Comparison of ENCODE assay signal across 39 cellular contexts in genomic region chr9:112529316-112529715, GRCh38.
"Had no signal": no experiment of that assay in that cellular context is flagged by ENCODE, and none has a peak within 500 bp of the region (broad histone marks: within the 10 kb centered on the region; RNA-seq: fewer than 3 reads in every experiment).

No MANE protein-coding gene starts in this region.

- H3K36me3 Mint-ChIP-seq: activated naive CD4-positive, alpha-beta T cell treated with anti-CD3 and anti-CD28 coated beads, Interleukin-2, amount 10 ng/mL, durations not matched to agents 7 days and 5 days had no signal

- H3K4me1 Mint-ChIP-seq: activated naive CD4-positive, alpha-beta T cell treated with anti-CD3 and anti-CD28 coated beads, Interleukin-2, amount 10 ng/mL, durations not matched to agents 7 days and 5 days; activated naive CD8-positive, alpha-beta T cell treated with anti-CD3 and anti-CD28 coated beads for 36 hours; central memory CD8-positive, alpha-beta T cell had no signal

- ATAC-seq: activated naive CD4-positive, alpha-beta T cell treated with anti-CD3 and anti-CD28 coated beads, Interleukin-2, amount 50 U/mL, for 72 hours; activated naive CD8-positive, alpha-beta T cell treated with anti-CD3 and anti-CD28 coated beads, Interleukin-2, amount 50 U/mL, for 24 hours; activated T-cell treated with anti-CD3 and anti-CD28 coated beads, Interleukin-2, amount 50 U/mL, for 4 hours; activated T-cell treated with anti-CD3 and anti-CD28 coated beads, Interleukin-2, amount 50 U/mL, for 72 hours; activated T-helper 17 cell treated with anti-CD3 and anti-CD28 coated beads, Interleukin-2, amount 50 U/mL, for 72 hours; body of pancreas had no signal

- H3K27ac Mint-ChIP-seq: activated naive CD4-positive, alpha-beta T cell treated with anti-CD3 and anti-CD28 coated beads for 36 hours; activated naive CD4-positive, alpha-beta T cell treated with anti-CD3 and anti-CD28 coated beads, Interleukin-2, amount 10 ng/mL, durations not matched to agents 7 days and 5 days; activated naive CD4-positive, alpha-beta T cell treated with anti-CD3 and anti-CD28 coated beads, Interleukin-2, amount 50 U/mL, for 24 hours; activated naive CD4-positive, alpha-beta T cell treated with anti-CD3 and anti-CD28 coated beads, Interleukin-2, amount 50 U/mL, for 72 hours; activated naive CD8-positive, alpha-beta T cell; activated naive CD8-positive, alpha-beta T cell treated with anti-CD3 and anti-CD28 coated beads for 36 hours; activated naive CD8-positive, alpha-beta T cell treated with anti-CD3 and anti-CD28 coated beads, Interleukin-2, amount 10 ng/mL, durations not matched to agents 7 days and 5 days; activated naive CD8-positive, alpha-beta T cell treated with anti-CD3 and anti-CD28 coated beads, Interleukin-2, amount 50 U/mL, for 24 hours; activated T-cell treated with anti-CD3 and anti-CD28 coated beads, Interleukin-2, amount 50 U/mL, for 72 hours; activated T-helper 1 cell treated with anti-CD3 and anti-CD28 coated beads, Interleukin-12 subunit alpha, Interleukin-12 subunit beta, Interleukin-2, Interleukin-4 antibody, amounts not matched to agents 30 ng/mL and 10 ng/mL and 1 ng/mL, durations not matched to agents 14 hours and 24 hours and 36 hours; activated T-helper 17 cell treated with anti-CD3 and anti-CD28 coated beads, Interleukin-2, amount 50 U/mL, for 72 hours; activated T-helper 2 cell treated with anti-CD3 and anti-CD28 coated beads, Interferon-gamma antibody, Interleukin-2, Interleukin-4, amounts not matched to agents 10 μg/mL and 5 μg/mL and 100 μg/mL, durations not matched to agents 14 hours and 24 hours and 36 hours; brain had no signal

- DNase-seq: activated effector memory CD4-positive, alpha-beta T cell treated with anti-CD3 and anti-CD28 coated beads, Interleukin-2, amount 50 U/mL, for 16 hours; activated effector memory CD4-positive, alpha-beta T cell treated with Interleukin-2 at 50 U/mL for 16 hours; activated gamma-delta T cell; activated gamma-delta T cell treated with Interleukin-2 at 50 U/mL for 16 hours; activated naive CD4-positive, alpha-beta T cell; activated naive CD4-positive, alpha-beta T cell treated with anti-CD3 and anti-CD28 coated beads for 36 hours; activated naive CD4-positive, alpha-beta T cell treated with anti-CD3 and anti-CD28 coated beads, Interleukin-2, amount 10 ng/mL, durations not matched to agents 7 days and 5 days; activated naive CD4-positive, alpha-beta T cell treated with anti-CD3 and anti-CD28 coated beads, Interleukin-2, amount 50 U/mL, for 16 hours; activated naive CD4-positive, alpha-beta T cell treated with Interleukin-2 at 50 U/mL for 16 hours; activated naive CD8-positive, alpha-beta T cell treated with anti-CD3 and anti-CD28 coated beads for 36 hours; activated naive CD8-positive, alpha-beta T cell treated with anti-CD3 and anti-CD28 coated beads, Interleukin-2, amount 10 ng/mL, durations not matched to agents 7 days and 5 days; activated naive CD8-positive, alpha-beta T cell treated with anti-CD3 and anti-CD28 coated beads, Interleukin-2, amount 50 U/mL, for 24 hours; activated T-cell treated with anti-CD3 and anti-CD28 coated beads, Interleukin-2, amount 50 U/mL, for 4 hours; activated T-cell treated with anti-CD3 and anti-CD28 coated beads, Interleukin-2, amount 50 U/mL, for 48 hours; activated T-cell treated with anti-CD3 and anti-CD28 coated beads, Interleukin-2, amount 50 U/mL, for 72 hours; adrenal gland; amniotic stem cell; amygdala; anterior cingulate cortex; aorta; body of pancreas; brain microvascular endothelial cell; caudate nucleus; central memory CD4-positive, alpha-beta T cell; cerebellar nuclear complex had no signal

- H3K27ac ChIP-seq: adrenal gland, ascending aorta, body of pancreas, brain microvascular endothelial cell, breast epithelium, cardiac muscle cell had no signal

- H3K27me3 ChIP-seq: adrenal gland, ascending aorta, body of pancreas, brain microvascular endothelial cell, breast epithelium, cardiac muscle cell had no signal

- H3K4me1 ChIP-seq: ascending aorta, breast epithelium had no signal

- H3K27me3 Mint-ChIP-seq: activated naive CD4-positive, alpha-beta T cell treated with anti-CD3 and anti-CD28 coated beads, Interleukin-2, amount 10 ng/mL, durations not matched to agents 7 days and 5 days; activated naive CD4-positive, alpha-beta T cell treated with anti-CD3 and anti-CD28 coated beads, Interleukin-2, amount 50 U/mL, for 24 hours; activated naive CD8-positive, alpha-beta T cell; activated naive CD8-positive, alpha-beta T cell treated with anti-CD3 and anti-CD28 coated beads for 36 hours; activated naive CD8-positive, alpha-beta T cell treated with anti-CD3 and anti-CD28 coated beads, Interleukin-2, amount 10 ng/mL, durations not matched to agents 7 days and 5 days; activated naive CD8-positive, alpha-beta T cell treated with anti-CD3 and anti-CD28 coated beads, Interleukin-2, amount 50 U/mL, for 24 hours; activated T-helper 17 cell treated with anti-CD3 and anti-CD28 coated beads, Interleukin-2, amount 50 U/mL, for 72 hours; brain; central memory CD8-positive, alpha-beta T cell had no signal

- H3K36me3 ChIP-seq: adrenal gland, ascending aorta, brain microvascular endothelial cell, breast epithelium, cardiac muscle cell had no signal

- FAIRE-seq: astrocyte, bronchial epithelial cell, colon had no signal

- H3K9me3 Mint-ChIP-seq: activated naive CD4-positive, alpha-beta T cell treated with anti-CD3 and anti-CD28 coated beads for 36 hours; activated naive CD4-positive, alpha-beta T cell treated with anti-CD3 and anti-CD28 coated beads, Interleukin-2, amount 10 ng/mL, durations not matched to agents 7 days and 5 days; activated naive CD4-positive, alpha-beta T cell treated with anti-CD3 and anti-CD28 coated beads, Interleukin-2, amount 50 U/mL, for 24 hours; activated naive CD8-positive, alpha-beta T cell treated with anti-CD3 and anti-CD28 coated beads for 36 hours; activated T-cell treated with anti-CD3 and anti-CD28 coated beads, Interleukin-2, amount 50 U/mL, for 4 hours; activated T-helper 1 cell treated with anti-CD3 and anti-CD28 coated beads, Interleukin-12 subunit alpha, Interleukin-12 subunit beta, Interleukin-2, Interleukin-4 antibody, amounts not matched to agents 30 ng/mL and 10 ng/mL and 1 ng/mL, durations not matched to agents 14 hours and 24 hours and 36 hours; activated T-helper 17 cell treated with anti-CD3 and anti-CD28 coated beads, Interleukin-2, amount 50 U/mL, for 72 hours; activated T-helper 2 cell treated with anti-CD3 and anti-CD28 coated beads, Interferon-gamma antibody, Interleukin-2, Interleukin-4, amounts not matched to agents 10 μg/mL and 5 μg/mL and 100 μg/mL, durations not matched to agents 14 hours and 24 hours and 36 hours; central memory CD8-positive, alpha-beta T cell had no signal

- H3K4me3 ChIP-seq: adrenal gland, ascending aorta, body of pancreas, breast epithelium, cardiac muscle cell had no signal

- H3K4me3 Mint-ChIP-seq: activated naive CD4-positive, alpha-beta T cell treated with anti-CD3 and anti-CD28 coated beads for 36 hours; activated naive CD4-positive, alpha-beta T cell treated with anti-CD3 and anti-CD28 coated beads, Interleukin-2, amount 10 ng/mL, durations not matched to agents 7 days and 5 days; activated naive CD4-positive, alpha-beta T cell treated with anti-CD3 and anti-CD28 coated beads, Interleukin-2, amount 50 U/mL, for 24 hours; activated naive CD8-positive, alpha-beta T cell; activated naive CD8-positive, alpha-beta T cell treated with anti-CD3 and anti-CD28 coated beads for 36 hours; activated naive CD8-positive, alpha-beta T cell treated with anti-CD3 and anti-CD28 coated beads, Interleukin-2, amount 10 ng/mL, durations not matched to agents 7 days and 5 days; activated naive CD8-positive, alpha-beta T cell treated with anti-CD3 and anti-CD28 coated beads, Interleukin-2, amount 50 U/mL, for 24 hours; activated T-cell treated with anti-CD3 and anti-CD28 coated beads, Interleukin-2, amount 50 U/mL, for 4 hours; activated T-cell treated with anti-CD3 and anti-CD28 coated beads, Interleukin-2, amount 50 U/mL, for 72 hours; activated T-helper 1 cell treated with anti-CD3 and anti-CD28 coated beads, Interleukin-12 subunit alpha, Interleukin-12 subunit beta, Interleukin-2, Interleukin-4 antibody, amounts not matched to agents 30 ng/mL and 10 ng/mL and 1 ng/mL, durations not matched to agents 14 hours and 24 hours and 36 hours; activated T-helper 17 cell treated with anti-CD3 and anti-CD28 coated beads, Interleukin-2, amount 50 U/mL, for 72 hours; brain; central memory CD8-positive, alpha-beta T cell had no signal

- H3K9me3 ChIP-seq: adrenal gland, ascending aorta, body of pancreas, breast epithelium had no signal
